In the genomic region with DNA sequence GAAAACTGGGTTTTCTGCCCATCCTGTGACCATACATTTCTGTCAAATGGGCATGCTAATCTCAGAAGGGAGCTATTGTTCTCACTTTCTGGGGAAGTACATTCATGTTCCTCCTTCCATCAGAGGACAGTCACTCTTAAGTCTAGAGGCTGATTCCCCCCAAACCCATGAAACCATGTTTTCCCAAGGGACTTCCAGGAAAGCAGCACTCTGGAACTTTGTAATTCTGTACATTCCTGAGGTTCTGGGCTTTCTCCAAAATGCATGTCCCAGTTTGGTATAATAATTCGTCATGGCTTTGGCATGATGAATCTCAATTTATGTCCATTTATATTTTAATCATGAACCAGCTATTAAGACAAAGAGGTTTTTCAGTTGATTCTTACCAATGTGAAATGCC, we compare ENCODE assay signal across 1 cellular context.
TF ChIP-seq lines count a peak whose summit lies in the region.

No MANE protein-coding gene starts in this region.

TF ChIP-seq in IMR-90, 13 proteins besides CTCF, POLR2A, EP300 and RAD21 (continued from another document):
- TF ChIP-seq, protein P1, sequence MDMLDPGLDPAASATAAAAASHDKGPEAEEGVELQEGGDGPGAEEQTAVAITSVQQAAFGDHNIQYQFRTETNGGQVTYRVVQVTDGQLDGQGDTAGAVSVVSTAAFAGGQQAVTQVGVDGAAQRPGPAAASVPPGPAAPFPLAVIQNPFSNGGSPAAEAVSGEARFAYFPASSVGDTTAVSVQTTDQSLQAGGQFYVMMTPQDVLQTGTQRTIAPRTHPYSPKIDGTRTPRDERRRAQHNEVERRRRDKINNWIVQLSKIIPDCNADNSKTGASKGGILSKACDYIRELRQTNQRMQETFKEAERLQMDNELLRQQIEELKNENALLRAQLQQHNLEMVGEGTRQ (IDR thresholded peaks at IDR 0.05; ENCODE audit: low read depth, low read length): no peak
- no peak for TF ChIP-seq RCOR1 (IDR thresholded peaks at IDR 0.05; ENCODE audit: insufficient replicate concordance, low read length)
